In the genomic region with DNA sequence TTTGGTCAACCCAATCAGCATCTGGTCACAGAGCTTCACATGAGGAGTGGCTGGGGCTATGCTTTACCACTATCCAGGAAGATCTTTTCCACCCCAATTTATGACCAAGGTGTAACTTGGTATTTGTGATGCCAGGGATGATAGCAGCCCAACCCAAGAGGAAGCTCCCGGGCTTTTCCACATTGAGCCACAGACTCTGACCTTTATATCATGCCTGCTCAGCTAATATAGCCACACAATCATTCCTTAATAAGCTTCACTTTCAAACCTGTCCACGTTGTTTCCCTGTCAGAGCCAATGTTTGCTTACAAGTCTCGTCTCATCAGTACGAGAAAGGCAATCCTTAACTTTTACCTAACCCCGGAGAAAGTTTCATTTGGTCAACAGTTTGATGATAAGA, we compare ENCODE assay signal across 19 cellular contexts.
DNase-seq lines count a peak whose midpoint lies in the region; ATAC-seq, FAIRE-seq and TF ChIP-seq lines count a peak whose summit lies in the region.
"Had no signal": no experiment of that assay in that cellular context is flagged by ENCODE, and none has a peak within 500 bp of the region (broad histone marks: within the 10 kb centered on the region; RNA-seq: fewer than 3 reads in every experiment).

No MANE protein-coding gene starts in this region.

- no peak overlapping the region for H4K8ac ChIP-seq in mesendoderm (ENCODE audit: low read depth, low read length)

- no peak overlapping the region for H3K56ac ChIP-seq in mesendoderm (ENCODE audit: low read length)

- CTCF ChIA-PET in HepG2 (lab: Yijun Ruan, JAX; ENCODE audit: low intra/inter-chr PET ratio, low total read pairs): no interaction called here

- POLR2A ChIA-PET in HepG2 (lab: Yijun Ruan, JAX): no interaction called here

- peaks cover 37% of the 10 kb centered on the region for H3K4me1 Mint-ChIP-seq in type B pancreatic cell (ENCODE audit: unreplicated experiment)

- TF ChIP-seq EP300 in HepG2 (IDR thresholded peaks at IDR 0.05; ENCODE audit: low read depth in 2 of 2, low read length in 2 of 2): no peak
- no peak for TF ChIP-seq EP300 in HepG2 (CRISPR knock-in tag; IDR thresholded peaks at IDR 0.05; ENCODE audit: borderline replicate concordance)

- H3K79me2 ChIP-seq in HepG2 (ENCODE audit: insufficient read depth, low read length) (no peaks in the 10 kb centered on the region), mesendoderm (ENCODE audit: control insufficient read depth, insufficient read depth, low read length) (no peaks in the 10 kb centered on the region)

- no peak overlapping the region for H3K23ac ChIP-seq in mesendoderm (ENCODE audit: low read length)

- H3K4me1 ChIP-seq in colonic mucosa (no peaks in the 10 kb centered on the region), HepG2 (ENCODE audit: insufficient read depth, low read length) (peaks cover 56% of the 10 kb centered on the region), mucosa of rectum (ENCODE audit: control insufficient read depth in 2 of 2, insufficient read depth in 2 of 2, low read length in 2 of 2) (peaks cover 2 to 9% of the 10 kb centered on the region in 2 donors), mesendoderm (ENCODE audit: control insufficient read depth, low read depth, low read length) (no peaks in the 10 kb centered on the region)

- H3K4me3 ChIP-seq in colonic mucosa (no peak overlapping the region), HepG2 (replicated peaks in 1 of 3; ENCODE audit: insufficient read depth in 1 of 3, low read depth in 2 of 3, low read length in 3 of 3) (no peak overlapping the region), mucosa of rectum (ENCODE audit: low read length in 2 of 2) (no peak overlapping the region), mesendoderm (ENCODE audit: low read length) (no peak overlapping the region)
- H3K4me3 ChIP-seq: A549 had no signal

- H2AK5ac ChIP-seq in mesendoderm (ENCODE audit: low read length): no peak overlapping the region

- H3K27ac ChIP-seq in colonic mucosa (peak overlapping the region; percentile 58), HepG2 (ENCODE audit: extremely low read length, insufficient read depth, low read length) (no peak overlapping the region), mucosa of rectum (ENCODE audit: low read depth in 2 of 2, low read length in 2 of 2) (peak overlapping the region; percentile 24 to 41), mesendoderm (ENCODE audit: low read depth, low read length) (no peak overlapping the region)
- H3K27ac ChIP-seq: A549 had no signal

- no peaks in the 10 kb centered on the region for H3K36me3 ChIP-seq in colonic mucosa
- no peaks in the 10 kb centered on the region for H3K36me3 ChIP-seq in HepG2 (replicated peaks in 1 of 2; ENCODE audit: control insufficient read depth in 1 of 2, insufficient read depth in 2 of 2, low read length in 2 of 2)
- no peaks in the 10 kb centered on the region for H3K36me3 ChIP-seq in mucosa of rectum (ENCODE audit: control insufficient read depth in 2 of 2, insufficient read depth in 2 of 2, low read length in 2 of 2)
- no peaks in the 10 kb centered on the region for H3K36me3 ChIP-seq in mesendoderm (ENCODE audit: control insufficient read depth, insufficient read depth, low read length)

- no peak for TF ChIP-seq RAD21 in HepG2 (CRISPR knock-in tag; IDR thresholded peaks at IDR 0.05)

- no peak overlapping the region for H3K4ac ChIP-seq in mesendoderm (ENCODE audit: low read depth, low read length)

- intact Hi-C loops in colonic mucosa (cut with DNase I): no loop called here
- intact Hi-C loops in HepG2 (cut with micrococcal nuclease; ENCODE audit: unreplicated experiment): no loop called here

- no peak for TF ChIP-seq POLR2A in HepG2 (IDR thresholded peaks at IDR 0.05; ENCODE audit: insufficient read depth in 1 of 2, low read depth in 2 of 2, low read length in 2 of 2)
- TF ChIP-seq POLR2A in GM12892 (IDR thresholded peaks at IDR 0.05; ENCODE audit: low read depth, low read length): no peak

- peak overlapping the region; percentile 53; the same call in 1 of the 2 replicates for H3K4me2 ChIP-seq in HepG2 (ENCODE audit: low read depth, low read length)
- H3K4me2 ChIP-seq in mesendoderm (ENCODE audit: low read length): no peak overlapping the region
- H3K4me2 ChIP-seq: A549 had no signal

- no peak overlapping the region for H2BK15ac ChIP-seq in mesendoderm (replicated peaks; ENCODE audit: low read depth)

- WGBS in HepG2 (ENCODE audit: low lambda C conversion rate): 0% methylated on average over 5 of the region's 5 CpGs
- WGBS in mesendoderm (ENCODE audit: extremely low coverage, insufficient coverage, low lambda C conversion rate): no CpG with 5 or more reads among the region's 5 CpGs

- H3K79me1 ChIP-seq in mesendoderm (ENCODE audit: low read length): no peaks in the 10 kb centered on the region

- H3K36me3 Mint-ChIP-seq in type B pancreatic cell: no peaks in the 10 kb centered on the region
- H3K36me3 Mint-ChIP-seq: CD14-positive monocyte; CD8-positive, alpha-beta T cell had no signal

- no peak overlapping the region for H2BK120ac ChIP-seq in mesendoderm (ENCODE audit: low read depth, low read length)

- H3K27ac Mint-ChIP-seq in type B pancreatic cell: peak overlapping the region; percentile 54
- H3K27ac Mint-ChIP-seq: CD14-positive monocyte; CD8-positive, alpha-beta T cell had no signal

- H3K9ac ChIP-seq in colonic mucosa (ENCODE audit: low read depth in 2 of 2, low read length in 2 of 2): no peak overlapping the region
- H3K9ac ChIP-seq in HepG2 (ENCODE audit: insufficient read depth, low read depth, low read length): no peak overlapping the region
- no peak overlapping the region for H3K9ac ChIP-seq in mucosa of rectum (ENCODE audit: low read depth in 1 of 2, low read length in 2 of 2)
- H3K9ac ChIP-seq in mesendoderm (ENCODE audit: low read length): no peak overlapping the region

- ATAC-seq in HepG2: no peak
- ATAC-seq: A549; CD8-positive, alpha-beta T cell had no signal

- no peak overlapping the region for H4K5ac ChIP-seq in mesendoderm (ENCODE audit: low read length)

- TF ChIP-seq CTCF in colonic mucosa (IDR thresholded peaks at IDR 0.05): no peak
- no peak for TF ChIP-seq CTCF in HepG2 (CRISPR knock-in tag; IDR thresholded peaks at IDR 0.05)
- no peak for TF ChIP-seq CTCF in type B pancreatic cell (conservative IDR thresholded peaks at IDR 0.05)

- no peak overlapping the region for H2BK5ac ChIP-seq in mesendoderm (ENCODE audit: low read length)

- peak overlapping the region; percentile 19 for H3K4me3 Mint-ChIP-seq in type B pancreatic cell
- H3K4me3 Mint-ChIP-seq: CD14-positive monocyte; CD8-positive, alpha-beta T cell had no signal

- in situ Hi-C loops in HepG2 (cut with HindIII; ENCODE audit: extremely low pct_ligation_motif_present, low pct_unique_long_range_greater_than_20kb): no loop called here

- DNase-seq in colonic mucosa: peak; percentile 27
- DNase-seq in HepG2 (ENCODE audit: low spot score): no peak
- no peak for DNase-seq in type B pancreatic cell (ENCODE audit: extremely low spot score, unreplicated experiment)
- no peak for DNase-seq in GM12892 (ENCODE audit: insufficient read length)
- DNase-seq in mesendoderm: no peak
- no peak for DNase-seq in NCI-H2081 treated with DMSO at 0.1 percent for 48 hours (lab: John Stamatoyannopoulos, UW)
- no peak for DNase-seq in occipital lobe (lab: John Stamatoyannopoulos, UW)
- DNase-seq: CD8-positive, alpha-beta T cell; COR-L47; DMS153; DMS79 treated with DMSO at 0.1 percent for 48 hours; EL had no signal

- H3K27me3 Mint-ChIP-seq in type B pancreatic cell: no peaks in the 10 kb centered on the region

- H3K9me3 Mint-ChIP-seq in type B pancreatic cell: peaks cover 5% of the 10 kb centered on the region
- H3K9me3 Mint-ChIP-seq: CD14-positive monocyte; CD8-positive, alpha-beta T cell had no signal

- H3K9me3 ChIP-seq in colonic mucosa (no peaks in the 10 kb centered on the region), HepG2 (ENCODE audit: low read length) (no peaks in the 10 kb centered on the region), mucosa of rectum (ENCODE audit: control insufficient read depth in 2 of 2, low read length in 2 of 2) (no peaks in the 10 kb centered on the region)
- H3K9me3 ChIP-seq: A549 had no signal

- no peak overlapping the region for H3K18ac ChIP-seq in mesendoderm (ENCODE audit: low read length)

- no peaks in the 10 kb centered on the region for H4K20me1 ChIP-seq in HepG2 (ENCODE audit: insufficient read depth, low read length)

- no peak for FAIRE-seq in HepG2 (lab: Jason Lieb, UNC)
- no peak for FAIRE-seq in GM12892 (lab: Jason Lieb, UNC)
- FAIRE-seq: A549, D721Med, G401.6, GM12891, H54 had no signal

- no TSS peak for BruUV-seq in HepG2 (replicated peaks; lab: Mats Ljungman, UMichigan)

- H3K27me3 ChIP-seq in colonic mucosa (no peaks in the 10 kb centered on the region), HepG2 (ENCODE audit: control insufficient read depth in 1 of 2, insufficient read depth in 2 of 2, low read length in 2 of 2) (0 out of 5 replicates have a peak, but pooled peaks cover 0 to under 1% of the 10 kb centered on the region in 2 experiments), mucosa of rectum (ENCODE audit: control insufficient read depth in 2 of 2, insufficient read depth in 2 of 2, low read length in 2 of 2) (no peaks in the 10 kb centered on the region), mesendoderm (ENCODE audit: insufficient read depth, low read length, poor library complexity) (no peaks in the 10 kb centered on the region)

- H2AFZ ChIP-seq in HepG2 (ENCODE audit: low read length): no peak overlapping the region

TF ChIP-seq in HepG2, 621 proteins besides CTCF, POLR2A, EP300 and RAD21:
- TF ChIP-seq GABPA (IDR thresholded peaks at IDR 0.05; ENCODE audit: low read depth, low read length): no peak
- no peak for TF ChIP-seq GABPA (CRISPR knock-in tag; IDR thresholded peaks at IDR 0.05; ENCODE audit: low read depth)
- 0 out of 4 replicates have a peak, but pooled peaks of 1 of the 2 experiments have one; percentile 7 for TF ChIP-seq MAFK (conservative IDR thresholded peaks at IDR 0.05 in 1 of 2, IDR thresholded peaks at IDR 0.05 in 1 of 2; ENCODE audit: low read length in 2 of 2)
- no peak for TF ChIP-seq ZNF496 (CRISPR knock-in tag; IDR thresholded peaks at IDR 0.05; ENCODE audit: insufficient replicate concordance)
- TF ChIP-seq HINFP (CRISPR knock-in tag; IDR thresholded peaks at IDR 0.05; ENCODE audit: low read depth): no peak
- no peak for TF ChIP-seq RFXAP (CRISPR knock-in tag; IDR thresholded peaks at IDR 0.05; ENCODE audit: borderline replicate concordance)

Comparison
In these comparisons a context has a peak if more than half of its experiments do, and no peak if none do; other contexts are left out.
1. H3K27ac ChIP-seq: peak in colonic mucosa (single experiment) and mucosa of rectum (2 of 2); none in HepG2 (single experiment) and mesendoderm (single experiment).